Comparison of ENCODE assay signal across 22 cellular contexts in genomic region chr21:14952916-14953315, GRCh38.
"Had no signal": no experiment of that assay in that cellular context is flagged by ENCODE, and none has a peak within 500 bp of the region (broad histone marks: within the 10 kb centered on the region; RNA-seq: fewer than 3 reads in every experiment).

No MANE protein-coding gene starts in this region.

- DNase-seq: activated CD4-positive, alpha-beta memory T cell treated with anti-CD3 and anti-CD28 coated beads, Interleukin-2, amount 10 ng/mL, durations not matched to agents 7 days and 5 days; activated CD4-positive, alpha-beta T cell treated with anti-CD3 and anti-CD28 coated beads for 36 hours; activated effector memory CD4-positive, alpha-beta T cell treated with anti-CD3 and anti-CD28 coated beads, Interleukin-2, amount 50 U/mL, for 16 hours; activated T-cell treated with anti-CD3 and anti-CD28 coated beads, Interleukin-2, amount 50 U/mL, for 4 hours; amygdala; cerebellar nuclear complex; dermis blood vessel endothelial cell; erythroblast; hippocampal formation; kidney glomerular epithelial cell; mesenchymal stem cell; natural killer cell; retina; stimulated activated CD4-positive, alpha-beta T cell treated with anti-CD3 and anti-CD28 coated beads, Interleukin-2, amount 100 ng/mL, for 48 hours; thyroid gland; WERI-Rb-1 had no signal

- H3K27me3 ChIP-seq: neutrophil, thyroid gland, vagina had no signal

- H3K27me3 Mint-ChIP-seq: activated naive CD4-positive, alpha-beta T cell treated with anti-CD3 and anti-CD28 coated beads, Interleukin-2, amount 50 U/mL, for 24 hours; brain; stimulated activated memory B cell treated with anti-CD40 and anti-IgM and Interleukin-4, amounts not matched to agents 10 μg/mL and 1 μg/mL and 100 μg/mL, for 72 hours had no signal

- H3K27ac Mint-ChIP-seq: activated CD4-positive, alpha-beta memory T cell treated with anti-CD3 and anti-CD28 coated beads, Interleukin-2, amount 10 ng/mL, durations not matched to agents 7 days and 5 days; activated CD4-positive, alpha-beta T cell treated with anti-CD3 and anti-CD28 coated beads for 36 hours; activated naive CD4-positive, alpha-beta T cell treated with anti-CD3 and anti-CD28 coated beads, Interleukin-2, amount 50 U/mL, for 24 hours; brain; natural killer cell; stimulated activated memory B cell treated with anti-CD40 and anti-IgM and Interleukin-4, amounts not matched to agents 10 μg/mL and 1 μg/mL and 100 μg/mL, for 72 hours; T-helper 1 cell treated with Interleukin-12 subunit alpha and Interleukin-12 subunit beta and Interleukin-4 antibody, amounts not matched to agents 30 μg/mL and 1 μg/mL, for 36 hours had no signal

- H3K9me3 ChIP-seq: thyroid gland, vagina had no signal

- H3K9me3 Mint-ChIP-seq: activated CD4-positive, alpha-beta memory T cell treated with anti-CD3 and anti-CD28 coated beads, Interleukin-2, amount 10 ng/mL, durations not matched to agents 7 days and 5 days; activated naive CD4-positive, alpha-beta T cell treated with anti-CD3 and anti-CD28 coated beads, Interleukin-2, amount 50 U/mL, for 24 hours had no signal

- H3K36me3 Mint-ChIP-seq: brain, natural killer cell had no signal

- H3K36me3 ChIP-seq: neutrophil, thyroid gland, vagina, WERI-Rb-1 had no signal

- H3K4me1 ChIP-seq: thyroid gland, vagina had no signal

- H3K4me3 ChIP-seq: thyroid gland, vagina had no signal

- H3K4me1 Mint-ChIP-seq: activated CD4-positive, alpha-beta memory T cell treated with anti-CD3 and anti-CD28 coated beads, Interleukin-2, amount 10 ng/mL, durations not matched to agents 7 days and 5 days; activated CD4-positive, alpha-beta T cell treated with anti-CD3 and anti-CD28 coated beads for 36 hours; activated naive CD4-positive, alpha-beta T cell treated with anti-CD3 and anti-CD28 coated beads, Interleukin-2, amount 50 U/mL, for 24 hours; brain; stimulated activated memory B cell treated with anti-CD40 and anti-IgM and Interleukin-4, amounts not matched to agents 10 μg/mL and 1 μg/mL and 100 μg/mL, for 72 hours had no signal

- H3K4me3 Mint-ChIP-seq: activated CD4-positive, alpha-beta memory T cell treated with anti-CD3 and anti-CD28 coated beads, Interleukin-2, amount 10 ng/mL, durations not matched to agents 7 days and 5 days; activated CD4-positive, alpha-beta T cell treated with anti-CD3 and anti-CD28 coated beads for 36 hours; activated naive CD4-positive, alpha-beta T cell treated with anti-CD3 and anti-CD28 coated beads, Interleukin-2, amount 50 U/mL, for 24 hours; activated T-cell treated with anti-CD3 and anti-CD28 coated beads, Interleukin-2, amount 50 U/mL, for 4 hours; brain; natural killer cell; stimulated activated memory B cell treated with anti-CD40 and anti-IgM and Interleukin-4, amounts not matched to agents 10 μg/mL and 1 μg/mL and 100 μg/mL, for 72 hours; T-helper 1 cell treated with Interleukin-12 subunit alpha and Interleukin-12 subunit beta and Interleukin-4 antibody, amounts not matched to agents 30 μg/mL and 1 μg/mL, for 36 hours had no signal

- ATAC-seq: activated CD4-positive, alpha-beta T cell treated with anti-CD3 and anti-CD28 coated beads for 36 hours; activated T-cell treated with anti-CD3 and anti-CD28 coated beads, Interleukin-2, amount 50 U/mL, for 4 hours; natural killer cell; stimulated activated memory B cell treated with anti-CD40 and anti-IgM and Interleukin-4, amounts not matched to agents 10 μg/mL and 1 μg/mL and 100 μg/mL, for 72 hours had no signal

- H3K27ac ChIP-seq: neutrophil, thyroid gland, vagina, WERI-Rb-1 had no signal
